Comparison of ENCODE assay signal across 9 cellular contexts in the genomic region with DNA sequence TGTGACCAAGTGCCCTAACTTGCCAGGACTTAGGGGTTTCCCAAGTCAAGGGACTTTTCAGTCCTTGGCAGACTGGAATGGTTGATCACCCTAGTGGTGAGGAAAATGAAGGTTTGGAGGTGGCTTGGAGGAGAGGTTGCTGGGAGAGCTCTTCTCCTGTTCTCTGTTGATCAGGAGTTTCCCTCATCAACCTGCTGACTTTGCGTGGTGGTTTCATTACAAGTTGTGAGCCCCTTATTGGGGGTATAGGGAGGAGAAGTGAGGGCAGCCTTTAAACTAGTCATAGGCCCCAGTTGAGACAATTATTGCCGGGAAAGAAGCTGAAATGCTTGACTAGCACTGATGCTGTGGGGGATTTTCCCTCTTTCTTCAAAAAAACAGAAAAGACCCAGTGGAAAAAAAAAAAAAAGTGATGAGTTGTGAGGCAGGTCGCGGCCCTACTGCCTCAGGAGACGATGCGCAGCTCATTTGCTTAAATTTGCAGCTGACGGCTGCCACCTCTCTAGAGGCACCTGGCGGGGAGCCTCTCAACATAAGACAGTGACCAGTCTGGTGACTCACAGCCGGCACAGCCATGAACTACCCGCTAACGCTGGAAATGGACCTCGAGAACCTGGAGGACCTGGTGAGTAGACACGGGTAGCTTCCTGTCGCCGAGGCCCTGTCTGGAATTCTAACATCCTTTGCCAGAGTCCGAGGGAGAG. TPM values are rescaled to one million over a fixed set of nuclear protein-coding genes. Genes with fewer than 3 reads are reported as not detected.
DNase-seq lines count a peak whose midpoint lies in the region; ATAC-seq and TF ChIP-seq lines count a peak whose summit lies in the region.
"Had no signal": no experiment of that assay in that cellular context is flagged by ENCODE, and none has a peak within 500 bp of the region (broad histone marks: within the 10 kb centered on the region; RNA-seq: fewer than 3 reads in every experiment).

A gene with protein sequence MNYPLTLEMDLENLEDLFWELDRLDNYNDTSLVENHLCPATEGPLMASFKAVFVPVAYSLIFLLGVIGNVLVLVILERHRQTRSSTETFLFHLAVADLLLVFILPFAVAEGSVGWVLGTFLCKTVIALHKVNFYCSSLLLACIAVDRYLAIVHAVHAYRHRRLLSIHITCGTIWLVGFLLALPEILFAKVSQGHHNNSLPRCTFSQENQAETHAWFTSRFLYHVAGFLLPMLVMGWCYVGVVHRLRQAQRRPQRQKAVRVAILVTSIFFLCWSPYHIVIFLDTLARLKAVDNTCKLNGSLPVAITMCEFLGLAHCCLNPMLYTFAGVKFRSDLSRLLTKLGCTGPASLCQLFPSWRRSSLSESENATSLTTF (plus strand): TSS at position 525 of the 704 bp plus-strand sequence. CDS start 50 bp downstream, at position 575.

- H3K4me3 ChIP-seq in gastroesophageal sphincter (no peak within 1 kb of the TSS), esophagus muscularis mucosa (no peak within 1 kb of the TSS)
- H3K4me3 ChIP-seq: A549 had no signal

- peak; percentile 63 for ATAC-seq in HG03175 (IDR thresholded peaks at IDR 0.05; ENCODE audit: unreplicated experiment)
- peak; percentile 49 for ATAC-seq in activated CD8-positive, alpha-beta T cell treated with anti-CD3 and anti-CD28 coated beads for 36 hours
- no peak for ATAC-seq in gastroesophageal sphincter
- ATAC-seq: A549 had no signal

- H3K27me3 Mint-ChIP-seq in T-helper 2 cell treated with Interferon-gamma antibody and Interleukin-4, amounts not matched to agents 5 μg/mL and 100 μg/mL, for 36 hours (ENCODE audit: low read depth), result no peaks in the 10 kb centered on the region
- no peaks in the 10 kb centered on the region for H3K27me3 Mint-ChIP-seq in activated CD8-positive, alpha-beta T cell treated with anti-CD3 and anti-CD28 coated beads for 36 hours

- intact Hi-C loops in activated CD8-positive, alpha-beta T cell treated with anti-CD3 and anti-CD28 coated beads for 36 hours (cut with micrococcal nuclease), result no loop called here
- intact Hi-C loops in esophagus muscularis mucosa (cut with DNase I), result no loop called here

- peak within 1 kb of the TSS in 1 of 4 donors; percentile 86 for H3K27ac ChIP-seq in gastroesophageal sphincter
- H3K27ac ChIP-seq in esophagus muscularis mucosa (replicated peaks in 1 of 4), result peak within 1 kb of the TSS in 1 of 4 donors; percentile 89
- H3K27ac ChIP-seq: A549 had no signal

- WGBS in gastroesophageal sphincter (ENCODE audit: low coverage in 1 of 2), 2 donors, result 78 to 87% methylated on average over 6 to 12 of the region's 16 CpGs
- 87% methylated on average over 12 of the region's 16 CpGs for WGBS in esophagus muscularis mucosa

- H3K4me1 Mint-ChIP-seq in T-helper 2 cell treated with Interferon-gamma antibody and Interleukin-4, amounts not matched to agents 5 μg/mL and 100 μg/mL, for 36 hours (ENCODE audit: low read depth), result peaks cover 44% of the 10 kb centered on the region
- H3K4me1 Mint-ChIP-seq in activated CD8-positive, alpha-beta T cell treated with anti-CD3 and anti-CD28 coated beads for 36 hours (ENCODE audit: low read depth), result peaks cover 67% of the 10 kb centered on the region

- peak; percentile 32 for DNase-seq in T-helper 2 cell treated with Interferon-gamma antibody and Interleukin-4, amounts not matched to agents 5 μg/mL and 100 μg/mL, for 36 hours (ENCODE audit: low spot score)
- DNase-seq in T-helper 2 cell (no peak), inferior parietal cortex (ENCODE audit: extremely low spot score) (no peak), esophagus muscularis mucosa (ENCODE audit: extremely low spot score) (no peak)
- peak; percentile 60 for DNase-seq in activated CD8-positive, alpha-beta T cell treated with anti-CD3 and anti-CD28 coated beads for 36 hours
- DNase-seq in stimulated activated CD4-positive, alpha-beta T cell treated with anti-CD3 and anti-CD28 coated beads, Interleukin-12 subunit alpha, Interleukin-12 subunit beta, amount 100 ng/mL, for 48 hours (ENCODE audit: low read depth in 2 of 3, low spot score in 1 of 3), result peak in 2 of 3 donors; percentile 34 to 68

- H3K9me3 ChIP-seq in gastroesophageal sphincter (no peaks in the 10 kb centered on the region), esophagus muscularis mucosa (no peaks in the 10 kb centered on the region)
- H3K9me3 ChIP-seq: A549 had no signal

- peak within 1 kb of the TSS; percentile 37 for H3K4me3 Mint-ChIP-seq in T-helper 2 cell treated with Interferon-gamma antibody and Interleukin-4, amounts not matched to agents 5 μg/mL and 100 μg/mL, for 36 hours
- H3K4me3 Mint-ChIP-seq in activated CD8-positive, alpha-beta T cell treated with anti-CD3 and anti-CD28 coated beads for 36 hours, result peak within 1 kb of the TSS; percentile 57

- TF ChIP-seq POLR2A in gastroesophageal sphincter (IDR thresholded peaks at IDR 0.05) (no peak), esophagus muscularis mucosa (IDR thresholded peaks at IDR 0.05; ENCODE audit: low read depth) (no peak)

- CTCF ChIA-PET in activated CD8-positive, alpha-beta T cell treated with anti-CD3 and anti-CD28 coated beads for 36 hours (lab: Charles Lee), result interaction anchor here (1.0 to 3.2 kb wide), 9 partner anchors 11 to 194 kb away, joined by 3 to 13 read pairs (median 5); partner anchors contain the start of gene DDX6

- TF ChIP-seq CTCF in activated CD8-positive, alpha-beta T cell treated with anti-CD3 and anti-CD28 coated beads for 36 hours (IDR thresholded peaks at IDR 0.05), result no peak
- TF ChIP-seq CTCF in gastroesophageal sphincter (IDR thresholded peaks at IDR 0.05) (no peak), esophagus muscularis mucosa (IDR thresholded peaks at IDR 0.05) (no peak)

- H3K9me3 Mint-ChIP-seq in T-helper 2 cell treated with Interferon-gamma antibody and Interleukin-4, amounts not matched to agents 5 μg/mL and 100 μg/mL, for 36 hours, result no peaks in the 10 kb centered on the region
- H3K9me3 Mint-ChIP-seq in activated CD8-positive, alpha-beta T cell treated with anti-CD3 and anti-CD28 coated beads for 36 hours, result no peaks in the 10 kb centered on the region

- peak within 1 kb of the TSS; percentile 50 for H3K27ac Mint-ChIP-seq in T-helper 2 cell treated with Interferon-gamma antibody and Interleukin-4, amounts not matched to agents 5 μg/mL and 100 μg/mL, for 36 hours
- peak within 1 kb of the TSS; percentile 77 for H3K27ac Mint-ChIP-seq in activated CD8-positive, alpha-beta T cell treated with anti-CD3 and anti-CD28 coated beads for 36 hours

- TF ChIP-seq EP300 in gastroesophageal sphincter (IDR thresholded peaks at IDR 0.05) (no peak), esophagus muscularis mucosa (IDR thresholded peaks at IDR 0.05) (no peak)

- H3K36me3 Mint-ChIP-seq in T-helper 2 cell treated with Interferon-gamma antibody and Interleukin-4, amounts not matched to agents 5 μg/mL and 100 μg/mL, for 36 hours (ENCODE audit: low read depth), result no peaks in the 10 kb centered on the region
- H3K36me3 Mint-ChIP-seq in activated CD8-positive, alpha-beta T cell treated with anti-CD3 and anti-CD28 coated beads for 36 hours (ENCODE audit: low read depth), result no peaks in the 10 kb centered on the region

- H3K36me3 ChIP-seq in gastroesophageal sphincter (no peaks in the 10 kb centered on the region), esophagus muscularis mucosa (no peaks in the 10 kb centered on the region)

- H3K27me3 ChIP-seq in gastroesophageal sphincter (no peaks in the 10 kb centered on the region), esophagus muscularis mucosa (no peaks in the 10 kb centered on the region)

- peaks cover 2 to 34% (median 11%) of the 10 kb centered on the region in 3 donors for H3K4me1 ChIP-seq in gastroesophageal sphincter
- H3K4me1 ChIP-seq in esophagus muscularis mucosa, result peaks cover 14 to 38% (median 37%) of the 10 kb centered on the region in 4 donors

- POLR2A ChIA-PET in activated CD8-positive, alpha-beta T cell treated with anti-CD3 and anti-CD28 coated beads for 36 hours (lab: Charles Lee), result interaction anchor here (0.6 to 3.8 kb wide), 10 partner anchors 9 to 96 kb away, joined by 3 to 24 read pairs (median 4); no protein-coding TSS in a partner anchor

RNA-seq across cellular contexts. Expression of the gene that starts here (rescaled TPM):
- total RNA-seq in activated CD8-positive, alpha-beta T cell treated with anti-CD3 and anti-CD28 coated beads for 36 hours, result under 1 TPM; 0.60 to 0.92 TPM
- total RNA-seq in gastroesophageal sphincter (under 1 TPM in 1 of 4 donors, not detected in 3; 0.08 TPM), esophagus muscularis mucosa (under 1 TPM in 1 of 4 donors, not detected in 3; 0.17 TPM)

Comparison
In these comparisons a context has a peak if more than half of its experiments do, and no peak if none do; other contexts are left out.
1. DNase-seq: peak in T-helper 2 cell treated with Interferon-gamma antibody and Interleukin-4, amounts not matched to agents 5 μg/mL and 100 μg/mL, for 36 hours (single experiment) and stimulated activated CD4-positive, alpha-beta T cell treated with anti-CD3 and anti-CD28 coated beads, Interleukin-12 subunit alpha, Interleukin-12 subunit beta, amount 100 ng/mL, for 48 hours (2 of 3); none in T-helper 2 cell (0 of 5), inferior parietal cortex (single experiment) and esophagus muscularis mucosa (single experiment).
2. Peak in DNase-seq and ATAC-seq in activated CD8-positive, alpha-beta T cell treated with anti-CD3 and anti-CD28 coated beads for 36 hours; RNA of the gene not detected or under 1 TPM.